ENCODE assay signal across 27 cellular contexts in the genomic region with DNA sequence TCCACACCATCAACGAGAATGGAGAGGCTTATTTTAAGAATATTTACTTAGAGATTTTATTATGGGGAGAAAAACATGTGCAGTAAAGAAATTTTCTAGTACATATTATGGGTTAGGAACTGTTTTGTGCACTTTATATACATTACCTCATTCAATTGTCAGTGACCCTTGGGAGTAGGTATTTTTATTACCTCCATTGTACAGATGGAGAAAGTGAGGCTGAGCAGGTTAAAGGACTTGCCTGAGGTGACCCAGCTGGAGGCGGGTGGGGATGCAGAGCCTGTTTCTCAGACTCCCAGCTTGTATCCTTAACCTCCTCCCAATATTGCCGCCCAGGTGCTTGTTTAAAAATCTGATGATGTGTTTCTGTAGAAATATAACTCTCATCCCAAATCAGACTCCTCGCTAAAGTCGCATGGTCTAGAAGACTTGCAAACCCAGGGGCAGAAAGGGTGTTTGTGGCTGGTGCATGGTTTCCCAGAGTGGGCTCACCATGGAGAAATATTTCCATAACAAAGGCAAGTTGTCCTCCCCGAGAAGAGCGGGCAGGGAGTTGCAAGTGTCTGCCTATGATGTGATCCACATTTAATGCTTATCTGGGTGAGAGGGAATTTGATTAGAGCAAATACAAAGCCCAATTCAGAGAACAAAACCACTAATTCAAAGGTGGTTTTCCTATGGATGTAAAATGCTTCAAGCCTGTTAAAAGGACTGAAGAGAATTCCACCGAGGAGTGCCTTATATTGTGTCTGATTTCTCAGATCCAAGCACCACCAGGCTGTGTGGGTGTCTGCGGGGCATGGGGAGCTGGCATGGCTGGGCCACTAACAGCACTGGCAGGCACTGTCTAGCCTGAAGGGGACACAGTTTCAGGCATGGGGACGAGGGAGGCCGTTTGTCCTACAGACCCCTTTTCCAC.
DNase-seq lines count a peak whose midpoint lies in the region; ATAC-seq and TF ChIP-seq lines count a peak whose summit lies in the region.
"Had no signal": no experiment of that assay in that cellular context is flagged by ENCODE, and none has a peak within 500 bp of the region (broad histone marks: within the 10 kb centered on the region; RNA-seq: fewer than 3 reads in every experiment).

No MANE protein-coding gene starts in this region.

- H3K27me3 ChIP-seq in NT2/D1 (ENCODE audit: insufficient read depth, insufficient read length): no peaks in the 10 kb centered on the region
- no peaks in the 10 kb centered on the region for H3K27me3 ChIP-seq in endodermal cell (ENCODE audit: control insufficient read depth, insufficient read depth, low read length, poor library complexity, severe bottlenecking)
- H3K27me3 ChIP-seq: cardiac muscle cell, MG63 had no signal

- H3K27me3 Mint-ChIP-seq in endodermal cell (ENCODE audit: insufficient read depth) (no peaks in the 10 kb centered on the region), neural crest cell (ENCODE audit: low read depth) (peaks cover 15% of the 10 kb centered on the region)
- H3K27me3 Mint-ChIP-seq: activated CD8-positive, alpha-beta T cell treated with anti-CD3 and anti-CD28 coated beads for 36 hours; activated naive CD8-positive, alpha-beta T cell had no signal

- peak overlapping the region; percentile 67 for H3K27ac ChIP-seq in endodermal cell (ENCODE audit: low read depth, low read length)
- H3K27ac ChIP-seq: A549, cardiac muscle cell, coronary artery, epithelial cell of prostate, skin epidermis had no signal

- ATAC-seq in left lobe of liver (no peak), GM18861 (IDR thresholded peaks at IDR 0.05; ENCODE audit: unreplicated experiment) (no peak)
- ATAC-seq: A549; activated CD8-positive, alpha-beta T cell treated with anti-CD3 and anti-CD28 coated beads for 36 hours; naive thymus-derived CD4-positive, alpha-beta T cell; Right ventricle myocardium inferior; stimulated activated naive B cell treated with anti-CD40 and anti-IgM and Interleukin-4, amounts not matched to agents 10 μg/mL and 1 μg/mL and 100 μg/mL, for 72 hours had no signal

- no peaks in the 10 kb centered on the region for H3K36me3 ChIP-seq in NT2/D1 (ENCODE audit: insufficient read depth, insufficient read length, low read length)
- H3K36me3 ChIP-seq in endodermal cell (ENCODE audit: control insufficient read depth, insufficient read depth, low read length): no peaks in the 10 kb centered on the region
- H3K36me3 ChIP-seq: cardiac muscle cell, HAP-1, MG63 had no signal

- H3K9me3 ChIP-seq in NT2/D1 (ENCODE audit: insufficient read depth, low read length) (no peaks in the 10 kb centered on the region), endodermal cell (ENCODE audit: control insufficient read depth, low read length) (peaks cover 7% of the 10 kb centered on the region)
- H3K9me3 ChIP-seq: A549, HAP-1, MG63 had no signal

- DNase-seq in ELF-1 (ENCODE audit: low read depth, low spot score) (peak; percentile 33), NT2/D1 (ENCODE audit: low read depth, low spot score) (no peak), endodermal cell (peak; percentile 59), neural crest cell (ENCODE audit: low read depth, low spot score) (no peak), islet precursor cell (no peak), activated T-cell treated with anti-CD3 and anti-CD28 coated beads for 4 hours (no peak), left lobe of liver (ENCODE audit: low spot score) (no peak)
- DNase-seq: activated CD4-positive, CD25-positive, alpha-beta regulatory T cell treated with anti-CD3 and anti-CD28 coated beads, Interleukin-2, amount 50 U/mL, for 72 hours; activated CD8-positive, alpha-beta T cell treated with anti-CD3 and anti-CD28 coated beads for 36 hours; CD4-positive, alpha-beta memory T cell; effector CD8-positive, alpha-beta T cell; KG1; MG63; naive thymus-derived CD4-positive, alpha-beta T cell; NCI-H1105; NCI-H187; stimulated activated naive B cell treated with anti-CD40 and anti-IgM and Interleukin-4, amounts not matched to agents 10 μg/mL and 1 μg/mL and 100 μg/mL, for 72 hours had no signal

- H3K4me3 Mint-ChIP-seq in endodermal cell (no peak overlapping the region), neural crest cell (peak overlapping the region; percentile 38)
- H3K4me3 Mint-ChIP-seq: activated CD8-positive, alpha-beta T cell treated with anti-CD3 and anti-CD28 coated beads for 36 hours; activated naive CD8-positive, alpha-beta T cell; CD4-positive, alpha-beta memory T cell; naive thymus-derived CD4-positive, alpha-beta T cell; stimulated activated naive B cell treated with anti-CD40 and anti-IgM and Interleukin-4, amounts not matched to agents 10 μg/mL and 1 μg/mL and 100 μg/mL, for 72 hours had no signal

- H3K4me3 ChIP-seq in NT2/D1 (ENCODE audit: insufficient read length, low read depth): no peak overlapping the region
- H3K4me3 ChIP-seq in endodermal cell (ENCODE audit: low read length): no peak overlapping the region
- H3K4me3 ChIP-seq: A549, cardiac muscle cell, coronary artery, HAP-1, MG63, skin epidermis had no signal

- peak overlapping the region; percentile 17 for H3K9ac ChIP-seq in NT2/D1 (ENCODE audit: insufficient read length, low read depth)
- no peak overlapping the region for H3K9ac ChIP-seq in endodermal cell (ENCODE audit: extremely low read depth, low read length, poor library complexity, severe bottlenecking)

- TF ChIP-seq CTCF in endodermal cell (conservative IDR thresholded peaks at IDR 0.05) (no peak), neural crest cell (conservative IDR thresholded peaks at IDR 0.05) (no peak)

- peaks cover 4% of the 10 kb centered on the region for H3K4me1 ChIP-seq in NT2/D1 (ENCODE audit: insufficient read depth, insufficient read length)
- H3K4me1 ChIP-seq in endodermal cell (ENCODE audit: control insufficient read depth, insufficient read depth, low read length): peaks cover 12% of the 10 kb centered on the region
- H3K4me1 ChIP-seq: A549, HAP-1 had no signal

- no peaks in the 10 kb centered on the region for H3K36me3 Mint-ChIP-seq in endodermal cell (ENCODE audit: low read depth)
- no peaks in the 10 kb centered on the region for H3K36me3 Mint-ChIP-seq in neural crest cell (ENCODE audit: low read depth)
- H3K36me3 Mint-ChIP-seq: activated naive CD8-positive, alpha-beta T cell; CD4-positive, alpha-beta memory T cell; naive thymus-derived CD4-positive, alpha-beta T cell; stimulated activated naive B cell treated with anti-CD40 and anti-IgM and Interleukin-4, amounts not matched to agents 10 μg/mL and 1 μg/mL and 100 μg/mL, for 72 hours had no signal

- H3K9me3 Mint-ChIP-seq in endodermal cell: no peaks in the 10 kb centered on the region
- no peaks in the 10 kb centered on the region for H3K9me3 Mint-ChIP-seq in neural crest cell
- H3K9me3 Mint-ChIP-seq: activated CD8-positive, alpha-beta T cell treated with anti-CD3 and anti-CD28 coated beads for 36 hours; activated T-helper 2 cell treated with anti-CD3 and anti-CD28 coated beads, Interferon-gamma antibody, Interleukin-2, Interleukin-4, amounts not matched to agents 10 μg/mL and 5 μg/mL and 100 μg/mL, durations not matched to agents 14 hours and 24 hours and 36 hours had no signal

- H3K4me1 Mint-ChIP-seq in endodermal cell: peaks cover 40% of the 10 kb centered on the region
- peaks cover 41% of the 10 kb centered on the region for H3K4me1 Mint-ChIP-seq in neural crest cell
- H3K4me1 Mint-ChIP-seq: CD4-positive, alpha-beta memory T cell; naive thymus-derived CD4-positive, alpha-beta T cell; stimulated activated naive B cell treated with anti-CD40 and anti-IgM and Interleukin-4, amounts not matched to agents 10 μg/mL and 1 μg/mL and 100 μg/mL, for 72 hours had no signal

- H3K27ac Mint-ChIP-seq in endodermal cell (peak overlapping the region; percentile 33), neural crest cell (ENCODE audit: unreplicated experiment) (peak overlapping the region; percentile 79)
- H3K27ac Mint-ChIP-seq: activated CD8-positive, alpha-beta T cell treated with anti-CD3 and anti-CD28 coated beads for 36 hours; activated naive CD8-positive, alpha-beta T cell; activated T-helper 2 cell treated with anti-CD3 and anti-CD28 coated beads, Interferon-gamma antibody, Interleukin-2, Interleukin-4, amounts not matched to agents 10 μg/mL and 5 μg/mL and 100 μg/mL, durations not matched to agents 14 hours and 24 hours and 36 hours; CD4-positive, alpha-beta memory T cell; naive thymus-derived CD4-positive, alpha-beta T cell; stimulated activated naive B cell treated with anti-CD40 and anti-IgM and Interleukin-4, amounts not matched to agents 10 μg/mL and 1 μg/mL and 100 μg/mL, for 72 hours had no signal

- WGBS in endodermal cell (ENCODE audit: insufficient coverage in 1 of 2, insufficient read length in 1 of 2), 2 experiments: 56 to 83% methylated on average over 1 to 11 of the region's 11 CpGs

Comparison
In these comparisons a context has a peak if more than half of its experiments do, and no peak if none do; other contexts are left out.
1. DNase-seq: peak in ELF-1 (single experiment) and endodermal cell (single experiment); none in NT2/D1 (single experiment), neural crest cell (single experiment), islet precursor cell (single experiment), activated T-cell treated with anti-CD3 and anti-CD28 coated beads for 4 hours (single experiment) and left lobe of liver (single experiment).